In the genomic region with DNA sequence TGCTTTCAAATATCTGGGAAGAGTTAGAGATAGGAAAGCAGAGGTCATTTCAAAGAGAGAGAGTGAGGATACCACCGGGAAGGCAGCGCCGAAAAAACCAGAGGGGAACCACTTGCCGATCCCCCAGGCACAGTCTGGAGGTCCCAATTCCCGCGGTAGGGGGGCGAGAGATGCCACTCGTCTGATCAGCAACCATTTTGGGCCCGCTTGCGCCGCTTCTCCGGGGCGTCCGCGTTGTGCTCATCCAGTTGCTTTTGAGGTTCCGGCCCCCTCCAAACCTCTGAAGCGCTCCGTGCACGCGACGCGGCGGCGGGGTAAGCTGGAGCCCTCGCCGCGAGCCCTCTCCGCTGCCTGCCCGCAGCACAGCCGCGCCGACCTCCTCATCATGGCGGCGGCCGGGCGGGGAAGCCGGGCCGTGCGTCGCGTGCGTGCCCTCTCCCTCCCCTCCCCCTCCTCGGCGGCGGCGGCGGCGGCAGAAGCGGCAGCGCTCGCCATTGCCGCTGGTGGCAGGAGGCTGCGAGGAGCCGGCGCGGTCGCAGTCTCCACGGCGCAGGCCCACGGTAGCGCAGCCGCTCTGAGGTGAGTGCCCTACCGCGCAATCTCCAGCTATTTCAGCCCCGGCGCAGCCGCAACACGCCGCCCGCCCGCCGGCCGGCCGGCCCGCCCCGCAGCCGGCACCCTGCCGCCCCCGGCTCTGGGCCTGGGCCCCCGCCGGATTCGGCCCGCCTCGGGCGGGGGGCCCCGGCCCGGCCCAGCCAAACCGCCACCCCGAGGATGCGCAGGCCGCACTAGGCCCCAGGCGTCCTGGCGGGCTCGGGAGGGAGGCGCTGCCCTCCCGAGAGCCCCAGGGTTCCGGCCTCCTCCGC, we compare ENCODE assay signal across 1 cellular context.
TF ChIP-seq lines count a peak whose summit lies in the region.

A gene (plus strand): TSS at position 475 of the 866 bp plus-strand sequence. CDS start 45,632 bp downstream, outside the sequence.

TF ChIP-seq in K562, 482 proteins besides CTCF, POLR2A, EP300 and RAD21 (continued from another document and continues in another):
- no peak for TF ChIP-seq ZNF75A (CRISPR knock-in tag; IDR thresholded peaks at IDR 0.05)
- peak; percentile 62; the same call in 1 of the 2 replicates for TF ChIP-seq ZNF12 (CRISPR knock-in tag; IDR thresholded peaks at IDR 0.05)
- TF ChIP-seq PCBP1 (IDR thresholded peaks at IDR 0.05; ENCODE audit: low read depth, low read length, poor library complexity, severe bottlenecking) = peak; percentile 99
- no peak; a peak in 3 of 4 replicates for TF ChIP-seq SRF (CRISPR knock-in tag; IDR thresholded peaks at IDR 0.05)
- peak; percentile 93; the same call in 1 of the 2 replicates for TF ChIP-seq NR4A1 (CRISPR knock-in tag; IDR thresholded peaks at IDR 0.05)
- TF ChIP-seq NR4A1 (tag; IDR thresholded peaks at IDR 0.05) = peak; percentile 87
- TF ChIP-seq, protein P1, sequence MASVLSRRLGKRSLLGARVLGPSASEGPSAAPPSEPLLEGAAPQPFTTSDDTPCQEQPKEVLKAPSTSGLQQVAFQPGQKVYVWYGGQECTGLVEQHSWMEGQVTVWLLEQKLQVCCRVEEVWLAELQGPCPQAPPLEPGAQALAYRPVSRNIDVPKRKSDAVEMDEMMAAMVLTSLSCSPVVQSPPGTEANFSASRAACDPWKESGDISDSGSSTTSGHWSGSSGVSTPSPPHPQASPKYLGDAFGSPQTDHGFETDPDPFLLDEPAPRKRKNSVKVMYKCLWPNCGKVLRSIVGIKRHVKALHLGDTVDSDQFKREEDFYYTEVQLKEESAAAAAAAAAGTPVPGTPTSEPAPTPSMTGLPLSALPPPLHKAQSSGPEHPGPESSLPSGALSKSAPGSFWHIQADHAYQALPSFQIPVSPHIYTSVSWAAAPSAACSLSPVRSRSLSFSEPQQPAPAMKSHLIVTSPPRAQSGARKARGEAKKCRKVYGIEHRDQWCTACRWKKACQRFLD (CRISPR knock-in tag; IDR thresholded peaks at IDR 0.05) = peak; percentile 88; the same call in 1 of the 2 replicates
- peak; percentile 21 for TF ChIP-seq ZFP36 (IDR thresholded peaks at IDR 0.05; ENCODE audit: low read depth, low read length, partially characterized antibody)
- TF ChIP-seq, protein P2, sequence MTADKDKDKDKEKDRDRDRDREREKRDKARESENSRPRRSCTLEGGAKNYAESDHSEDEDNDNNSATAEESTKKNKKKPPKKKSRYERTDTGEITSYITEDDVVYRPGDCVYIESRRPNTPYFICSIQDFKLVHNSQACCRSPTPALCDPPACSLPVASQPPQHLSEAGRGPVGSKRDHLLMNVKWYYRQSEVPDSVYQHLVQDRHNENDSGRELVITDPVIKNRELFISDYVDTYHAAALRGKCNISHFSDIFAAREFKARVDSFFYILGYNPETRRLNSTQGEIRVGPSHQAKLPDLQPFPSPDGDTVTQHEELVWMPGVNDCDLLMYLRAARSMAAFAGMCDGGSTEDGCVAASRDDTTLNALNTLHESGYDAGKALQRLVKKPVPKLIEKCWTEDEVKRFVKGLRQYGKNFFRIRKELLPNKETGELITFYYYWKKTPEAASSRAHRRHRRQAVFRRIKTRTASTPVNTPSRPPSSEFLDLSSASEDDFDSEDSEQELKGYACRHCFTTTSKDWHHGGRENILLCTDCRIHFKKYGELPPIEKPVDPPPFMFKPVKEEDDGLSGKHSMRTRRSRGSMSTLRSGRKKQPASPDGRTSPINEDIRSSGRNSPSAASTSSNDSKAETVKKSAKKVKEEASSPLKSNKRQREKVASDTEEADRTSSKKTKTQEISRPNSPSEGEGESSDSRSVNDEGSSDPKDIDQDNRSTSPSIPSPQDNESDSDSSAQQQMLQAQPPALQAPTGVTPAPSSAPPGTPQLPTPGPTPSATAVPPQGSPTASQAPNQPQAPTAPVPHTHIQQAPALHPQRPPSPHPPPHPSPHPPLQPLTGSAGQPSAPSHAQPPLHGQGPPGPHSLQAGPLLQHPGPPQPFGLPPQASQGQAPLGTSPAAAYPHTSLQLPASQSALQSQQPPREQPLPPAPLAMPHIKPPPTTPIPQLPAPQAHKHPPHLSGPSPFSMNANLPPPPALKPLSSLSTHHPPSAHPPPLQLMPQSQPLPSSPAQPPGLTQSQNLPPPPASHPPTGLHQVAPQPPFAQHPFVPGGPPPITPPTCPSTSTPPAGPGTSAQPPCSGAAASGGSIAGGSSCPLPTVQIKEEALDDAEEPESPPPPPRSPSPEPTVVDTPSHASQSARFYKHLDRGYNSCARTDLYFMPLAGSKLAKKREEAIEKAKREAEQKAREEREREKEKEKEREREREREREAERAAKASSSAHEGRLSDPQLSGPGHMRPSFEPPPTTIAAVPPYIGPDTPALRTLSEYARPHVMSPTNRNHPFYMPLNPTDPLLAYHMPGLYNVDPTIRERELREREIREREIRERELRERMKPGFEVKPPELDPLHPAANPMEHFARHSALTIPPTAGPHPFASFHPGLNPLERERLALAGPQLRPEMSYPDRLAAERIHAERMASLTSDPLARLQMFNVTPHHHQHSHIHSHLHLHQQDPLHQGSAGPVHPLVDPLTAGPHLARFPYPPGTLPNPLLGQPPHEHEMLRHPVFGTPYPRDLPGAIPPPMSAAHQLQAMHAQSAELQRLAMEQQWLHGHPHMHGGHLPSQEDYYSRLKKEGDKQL (CRISPR knock-in tag; IDR thresholded peaks at IDR 0.05; ENCODE audit: borderline replicate concordance) = peak; percentile 95; the same call in 1 of the 2 replicates
- peak; percentile 98 for TF ChIP-seq FOXP1 (CRISPR knock-in tag; IDR thresholded peaks at IDR 0.05)
- peak; percentile 59; the same call in 1 of the 2 replicates for TF ChIP-seq FOXJ2 (tag; IDR thresholded peaks at IDR 0.05)
- TF ChIP-seq, protein P3, sequence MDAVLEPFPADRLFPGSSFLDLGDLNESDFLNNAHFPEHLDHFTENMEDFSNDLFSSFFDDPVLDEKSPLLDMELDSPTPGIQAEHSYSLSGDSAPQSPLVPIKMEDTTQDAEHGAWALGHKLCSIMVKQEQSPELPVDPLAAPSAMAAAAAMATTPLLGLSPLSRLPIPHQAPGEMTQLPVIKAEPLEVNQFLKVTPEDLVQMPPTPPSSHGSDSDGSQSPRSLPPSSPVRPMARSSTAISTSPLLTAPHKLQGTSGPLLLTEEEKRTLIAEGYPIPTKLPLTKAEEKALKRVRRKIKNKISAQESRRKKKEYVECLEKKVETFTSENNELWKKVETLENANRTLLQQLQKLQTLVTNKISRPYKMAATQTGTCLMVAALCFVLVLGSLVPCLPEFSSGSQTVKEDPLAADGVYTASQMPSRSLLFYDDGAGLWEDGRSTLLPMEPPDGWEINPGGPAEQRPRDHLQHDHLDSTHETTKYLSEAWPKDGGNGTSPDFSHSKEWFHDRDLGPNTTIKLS (IDR thresholded peaks at IDR 0.05; ENCODE audit: borderline replicate concordance, low read depth) = peak; percentile 82; the same call in 1 of the 2 replicates
- peak; percentile 91 to 93 for TF ChIP-seq NONO (IDR thresholded peaks at IDR 0.05; ENCODE audit: low read depth in 2 of 2, low read length in 1 of 2)
- 0 out of 2 replicates have a peak, but pooled peaks have one; percentile 26 for TF ChIP-seq ZNF668 (CRISPR knock-in tag; IDR thresholded peaks at IDR 0.05)
- TF ChIP-seq NCOA1 (IDR thresholded peaks at IDR 0.05; ENCODE audit: low read depth) = no peak
- TF ChIP-seq, protein P4, sequence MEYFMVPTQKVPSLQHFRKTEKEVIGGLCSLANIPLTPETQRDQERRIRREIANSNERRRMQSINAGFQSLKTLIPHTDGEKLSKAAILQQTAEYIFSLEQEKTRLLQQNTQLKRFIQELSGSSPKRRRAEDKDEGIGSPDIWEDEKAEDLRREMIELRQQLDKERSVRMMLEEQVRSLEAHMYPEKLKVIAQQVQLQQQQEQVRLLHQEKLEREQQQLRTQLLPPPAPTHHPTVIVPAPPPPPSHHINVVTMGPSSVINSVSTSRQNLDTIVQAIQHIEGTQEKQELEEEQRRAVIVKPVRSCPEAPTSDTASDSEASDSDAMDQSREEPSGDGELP (CRISPR knock-in tag; IDR thresholded peaks at IDR 0.05; ENCODE audit: borderline replicate concordance) = peak; percentile 70
- TF ChIP-seq NFE2 (IDR thresholded peaks at IDR 0.05; ENCODE audit: low read depth) = peak; percentile 29; the same call in 1 of the 2 replicates
- TF ChIP-seq TCF7 (IDR thresholded peaks at IDR 0.05; ENCODE audit: borderline replicate concordance) = peak; percentile 60; the same call in 1 of the 2 replicates
- TF ChIP-seq, protein P5, sequence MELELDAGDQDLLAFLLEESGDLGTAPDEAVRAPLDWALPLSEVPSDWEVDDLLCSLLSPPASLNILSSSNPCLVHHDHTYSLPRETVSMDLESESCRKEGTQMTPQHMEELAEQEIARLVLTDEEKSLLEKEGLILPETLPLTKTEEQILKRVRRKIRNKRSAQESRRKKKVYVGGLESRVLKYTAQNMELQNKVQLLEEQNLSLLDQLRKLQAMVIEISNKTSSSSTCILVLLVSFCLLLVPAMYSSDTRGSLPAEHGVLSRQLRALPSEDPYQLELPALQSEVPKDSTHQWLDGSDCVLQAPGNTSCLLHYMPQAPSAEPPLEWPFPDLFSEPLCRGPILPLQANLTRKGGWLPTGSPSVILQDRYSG (tag; conservative IDR thresholded peaks at IDR 0.05; ENCODE audit: low read depth) = peak; percentile 61
- peak; percentile 90 for TF ChIP-seq SUPT5H (IDR thresholded peaks at IDR 0.05)
- TF ChIP-seq TAF1 (IDR thresholded peaks at IDR 0.05; ENCODE audit: control insufficient read depth, extremely low read depth, insufficient read depth, low read length, severe bottlenecking) = peak; percentile 95
- TF ChIP-seq, protein P6, sequence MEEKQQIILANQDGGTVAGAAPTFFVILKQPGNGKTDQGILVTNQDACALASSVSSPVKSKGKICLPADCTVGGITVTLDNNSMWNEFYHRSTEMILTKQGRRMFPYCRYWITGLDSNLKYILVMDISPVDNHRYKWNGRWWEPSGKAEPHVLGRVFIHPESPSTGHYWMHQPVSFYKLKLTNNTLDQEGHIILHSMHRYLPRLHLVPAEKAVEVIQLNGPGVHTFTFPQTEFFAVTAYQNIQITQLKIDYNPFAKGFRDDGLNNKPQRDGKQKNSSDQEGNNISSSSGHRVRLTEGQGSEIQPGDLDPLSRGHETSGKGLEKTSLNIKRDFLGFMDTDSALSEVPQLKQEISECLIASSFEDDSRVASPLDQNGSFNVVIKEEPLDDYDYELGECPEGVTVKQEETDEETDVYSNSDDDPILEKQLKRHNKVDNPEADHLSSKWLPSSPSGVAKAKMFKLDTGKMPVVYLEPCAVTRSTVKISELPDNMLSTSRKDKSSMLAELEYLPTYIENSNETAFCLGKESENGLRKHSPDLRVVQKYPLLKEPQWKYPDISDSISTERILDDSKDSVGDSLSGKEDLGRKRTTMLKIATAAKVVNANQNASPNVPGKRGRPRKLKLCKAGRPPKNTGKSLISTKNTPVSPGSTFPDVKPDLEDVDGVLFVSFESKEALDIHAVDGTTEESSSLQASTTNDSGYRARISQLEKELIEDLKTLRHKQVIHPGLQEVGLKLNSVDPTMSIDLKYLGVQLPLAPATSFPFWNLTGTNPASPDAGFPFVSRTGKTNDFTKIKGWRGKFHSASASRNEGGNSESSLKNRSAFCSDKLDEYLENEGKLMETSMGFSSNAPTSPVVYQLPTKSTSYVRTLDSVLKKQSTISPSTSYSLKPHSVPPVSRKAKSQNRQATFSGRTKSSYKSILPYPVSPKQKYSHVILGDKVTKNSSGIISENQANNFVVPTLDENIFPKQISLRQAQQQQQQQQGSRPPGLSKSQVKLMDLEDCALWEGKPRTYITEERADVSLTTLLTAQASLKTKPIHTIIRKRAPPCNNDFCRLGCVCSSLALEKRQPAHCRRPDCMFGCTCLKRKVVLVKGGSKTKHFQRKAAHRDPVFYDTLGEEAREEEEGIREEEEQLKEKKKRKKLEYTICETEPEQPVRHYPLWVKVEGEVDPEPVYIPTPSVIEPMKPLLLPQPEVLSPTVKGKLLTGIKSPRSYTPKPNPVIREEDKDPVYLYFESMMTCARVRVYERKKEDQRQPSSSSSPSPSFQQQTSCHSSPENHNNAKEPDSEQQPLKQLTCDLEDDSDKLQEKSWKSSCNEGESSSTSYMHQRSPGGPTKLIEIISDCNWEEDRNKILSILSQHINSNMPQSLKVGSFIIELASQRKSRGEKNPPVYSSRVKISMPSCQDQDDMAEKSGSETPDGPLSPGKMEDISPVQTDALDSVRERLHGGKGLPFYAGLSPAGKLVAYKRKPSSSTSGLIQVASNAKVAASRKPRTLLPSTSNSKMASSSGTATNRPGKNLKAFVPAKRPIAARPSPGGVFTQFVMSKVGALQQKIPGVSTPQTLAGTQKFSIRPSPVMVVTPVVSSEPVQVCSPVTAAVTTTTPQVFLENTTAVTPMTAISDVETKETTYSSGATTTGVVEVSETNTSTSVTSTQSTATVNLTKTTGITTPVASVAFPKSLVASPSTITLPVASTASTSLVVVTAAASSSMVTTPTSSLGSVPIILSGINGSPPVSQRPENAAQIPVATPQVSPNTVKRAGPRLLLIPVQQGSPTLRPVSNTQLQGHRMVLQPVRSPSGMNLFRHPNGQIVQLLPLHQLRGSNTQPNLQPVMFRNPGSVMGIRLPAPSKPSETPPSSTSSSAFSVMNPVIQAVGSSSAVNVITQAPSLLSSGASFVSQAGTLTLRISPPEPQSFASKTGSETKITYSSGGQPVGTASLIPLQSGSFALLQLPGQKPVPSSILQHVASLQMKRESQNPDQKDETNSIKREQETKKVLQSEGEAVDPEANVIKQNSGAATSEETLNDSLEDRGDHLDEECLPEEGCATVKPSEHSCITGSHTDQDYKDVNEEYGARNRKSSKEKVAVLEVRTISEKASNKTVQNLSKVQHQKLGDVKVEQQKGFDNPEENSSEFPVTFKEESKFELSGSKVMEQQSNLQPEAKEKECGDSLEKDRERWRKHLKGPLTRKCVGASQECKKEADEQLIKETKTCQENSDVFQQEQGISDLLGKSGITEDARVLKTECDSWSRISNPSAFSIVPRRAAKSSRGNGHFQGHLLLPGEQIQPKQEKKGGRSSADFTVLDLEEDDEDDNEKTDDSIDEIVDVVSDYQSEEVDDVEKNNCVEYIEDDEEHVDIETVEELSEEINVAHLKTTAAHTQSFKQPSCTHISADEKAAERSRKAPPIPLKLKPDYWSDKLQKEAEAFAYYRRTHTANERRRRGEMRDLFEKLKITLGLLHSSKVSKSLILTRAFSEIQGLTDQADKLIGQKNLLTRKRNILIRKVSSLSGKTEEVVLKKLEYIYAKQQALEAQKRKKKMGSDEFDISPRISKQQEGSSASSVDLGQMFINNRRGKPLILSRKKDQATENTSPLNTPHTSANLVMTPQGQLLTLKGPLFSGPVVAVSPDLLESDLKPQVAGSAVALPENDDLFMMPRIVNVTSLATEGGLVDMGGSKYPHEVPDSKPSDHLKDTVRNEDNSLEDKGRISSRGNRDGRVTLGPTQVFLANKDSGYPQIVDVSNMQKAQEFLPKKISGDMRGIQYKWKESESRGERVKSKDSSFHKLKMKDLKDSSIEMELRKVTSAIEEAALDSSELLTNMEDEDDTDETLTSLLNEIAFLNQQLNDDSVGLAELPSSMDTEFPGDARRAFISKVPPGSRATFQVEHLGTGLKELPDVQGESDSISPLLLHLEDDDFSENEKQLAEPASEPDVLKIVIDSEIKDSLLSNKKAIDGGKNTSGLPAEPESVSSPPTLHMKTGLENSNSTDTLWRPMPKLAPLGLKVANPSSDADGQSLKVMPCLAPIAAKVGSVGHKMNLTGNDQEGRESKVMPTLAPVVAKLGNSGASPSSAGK (IDR thresholded peaks at IDR 0.05) = peak; percentile 38; the same call in 1 of the 2 replicates
- TF ChIP-seq RFX1 (IDR thresholded peaks at IDR 0.05) = no peak
- TF ChIP-seq ATF1 (CRISPR knock-in tag; IDR thresholded peaks at IDR 0.05) = no peak; the same call in 1 of the 2 replicates
- TF ChIP-seq ATF1 (tag; IDR thresholded peaks at IDR 0.05) = peak; percentile 87
- TF ChIP-seq GTF2E2 (tag; IDR thresholded peaks at IDR 0.05) = no peak; the same call in none of the 2 replicates
- peak; percentile 49 for TF ChIP-seq TAF9B (IDR thresholded peaks at IDR 0.05; ENCODE audit: partially characterized antibody)
- TF ChIP-seq MEIS2 (IDR thresholded peaks at IDR 0.05; ENCODE audit: partially characterized antibody) = peak; percentile 95
- no peak for TF ChIP-seq MAFG (tag; conservative IDR thresholded peaks at IDR 0.05)
